8 cellular contexts compared by ENCODE assay signal in genomic region chr7:100705341-100705752, GRCh38. TPM values are rescaled to one million over a fixed set of nuclear protein-coding genes. Genes with fewer than 3 reads are reported as not detected.
DNase-seq lines count a peak whose midpoint lies in the region; ATAC-seq and TF ChIP-seq lines count a peak whose summit lies in the region.

No MANE protein-coding gene starts in this region.

- no peaks in the 10 kb centered on the region for H3K9me3 Mint-ChIP-seq in activated T-helper 17 cell treated with anti-CD3 and anti-CD28 coated beads, Interleukin-2, amount 50 U/mL, for 72 hours
- no peaks in the 10 kb centered on the region for H3K9me3 Mint-ChIP-seq in natural killer cell
- no peaks in the 10 kb centered on the region for H3K9me3 Mint-ChIP-seq in stimulated activated naive CD8-positive, alpha-beta T cell treated with anti-CD3 and anti-CD28 coated beads, Interleukin-15, Interleukin-2, amounts not matched to agents 100 ng/mL and 50 ng/mL, for 24 hours

- H3K36me3 Mint-ChIP-seq in activated T-helper 17 cell treated with anti-CD3 and anti-CD28 coated beads, Interleukin-2, amount 50 U/mL, for 72 hours (ENCODE audit: low read depth), result peaks cover 34% of the 10 kb centered on the region
- no peaks in the 10 kb centered on the region for H3K36me3 Mint-ChIP-seq in natural killer cell
- H3K36me3 Mint-ChIP-seq in stimulated activated naive CD8-positive, alpha-beta T cell treated with anti-CD3 and anti-CD28 coated beads, Interleukin-15, Interleukin-2, amounts not matched to agents 100 ng/mL and 50 ng/mL, for 24 hours (ENCODE audit: low read depth), result peaks cover 12% of the 10 kb centered on the region

- peak overlapping the region; percentile 95 for H3K4me3 Mint-ChIP-seq in activated T-helper 17 cell treated with anti-CD3 and anti-CD28 coated beads, Interleukin-2, amount 50 U/mL, for 72 hours
- H3K4me3 Mint-ChIP-seq in natural killer cell, result peak overlapping the region; percentile 98
- peak overlapping the region; percentile 95 for H3K4me3 Mint-ChIP-seq in stimulated activated naive CD8-positive, alpha-beta T cell treated with anti-CD3 and anti-CD28 coated beads, Interleukin-15, Interleukin-2, amounts not matched to agents 100 ng/mL and 50 ng/mL, for 24 hours

- peak overlapping the region; percentile 94 for H2AFZ ChIP-seq in PC-3 (ENCODE audit: low read length)

- POLR2A ChIA-PET in PC-3 (lab: Charles Lee; ENCODE audit: unreplicated experiment), result interaction anchor here (0.5 to 1.1 kb wide), 8 partner anchors 83 to 237 kb away, joined by 3 to 21 read pairs (median 4); partner anchors contain the start of genes EPHB4, MOSPD3 and SRRT

- no peaks in the 10 kb centered on the region for H3K27me3 Mint-ChIP-seq in activated T-helper 17 cell treated with anti-CD3 and anti-CD28 coated beads, Interleukin-2, amount 50 U/mL, for 72 hours
- H3K27me3 Mint-ChIP-seq in natural killer cell (ENCODE audit: low read depth in 2 of 2), result peaks cover 0 to 5% of the 10 kb centered on the region in 2 donors
- H3K27me3 Mint-ChIP-seq in stimulated activated naive CD8-positive, alpha-beta T cell treated with anti-CD3 and anti-CD28 coated beads, Interleukin-15, Interleukin-2, amounts not matched to agents 100 ng/mL and 50 ng/mL, for 24 hours, result no peaks in the 10 kb centered on the region

- H3K36me3 ChIP-seq in PC-3 (ENCODE audit: low read depth, low read length), result no peaks in the 10 kb centered on the region

- H3K9ac ChIP-seq in PC-3 (ENCODE audit: low read length), result peak overlapping the region; percentile 99

- ATAC-seq in GM21360 (IDR thresholded peaks at IDR 0.05; ENCODE audit: unreplicated experiment) (peak; percentile 44), PC-3 (peak; percentile 71), natural killer cell (peak; percentile 57 to 77 (median 61))
- ATAC-seq in activated T-helper 17 cell treated with anti-CD3 and anti-CD28 coated beads, Interleukin-2, amount 50 U/mL, for 72 hours (replicated peaks), result peak; percentile 65

- H3K9me3 ChIP-seq in PC-3 (ENCODE audit: low read length), result no peaks in the 10 kb centered on the region

- H3K4me1 Mint-ChIP-seq in activated T-helper 17 cell treated with anti-CD3 and anti-CD28 coated beads, Interleukin-2, amount 50 U/mL, for 72 hours, result peaks cover 6% of the 10 kb centered on the region
- H3K4me1 Mint-ChIP-seq in natural killer cell, result peaks cover 6 to 21% of the 10 kb centered on the region in 2 donors
- peaks cover 10% of the 10 kb centered on the region for H3K4me1 Mint-ChIP-seq in stimulated activated naive CD8-positive, alpha-beta T cell treated with anti-CD3 and anti-CD28 coated beads, Interleukin-15, Interleukin-2, amounts not matched to agents 100 ng/mL and 50 ng/mL, for 24 hours (ENCODE audit: low read depth)

- no peaks in the 10 kb centered on the region for H3K9me2 ChIP-seq in PC-3 (replicated peaks; ENCODE audit: low read length)

- peak overlapping the region; percentile 96 for H3K27ac Mint-ChIP-seq in activated T-helper 17 cell treated with anti-CD3 and anti-CD28 coated beads, Interleukin-2, amount 50 U/mL, for 72 hours
- H3K27ac Mint-ChIP-seq in natural killer cell, result peak overlapping the region; percentile 89 to 97
- peak overlapping the region; percentile 94 for H3K27ac Mint-ChIP-seq in stimulated activated naive CD8-positive, alpha-beta T cell treated with anti-CD3 and anti-CD28 coated beads, Interleukin-15, Interleukin-2, amounts not matched to agents 100 ng/mL and 50 ng/mL, for 24 hours

- peaks cover 27% of the 10 kb centered on the region for H3K79me2 ChIP-seq in PC-3 (ENCODE audit: low read length)

- H3K27ac ChIP-seq in PC-3 (ENCODE audit: low read length), result peak overlapping the region; percentile 58

- H3K4me2 ChIP-seq in PC-3 (ENCODE audit: low read length), result peak overlapping the region; percentile 96

- no peaks in the 10 kb centered on the region for H3K27me3 ChIP-seq in PC-3 (ENCODE audit: low read length)

- intact Hi-C loops in PC-3 (cut with micrococcal nuclease) (loop anchor here (1.0 to 5.0 kb wide), 3 partner anchors 20 to 147 kb away; partner anchors contain the start of genes EPHB4 and SLC12A9), natural killer cell (cut with micrococcal nuclease) (loop anchor here (1.0 to 2.0 kb wide), 2 partner anchors 20 to 145 kb away; no protein-coding TSS in a partner anchor)

- H3F3A ChIP-seq in PC-3 (ENCODE audit: low read length, unreplicated experiment), result no peaks in the 10 kb centered on the region

- CTCF ChIA-PET in PC-3 (lab: Charles Lee), result interaction anchor here (0.5 to 1.9 kb wide), 16 partner anchors 14 to 184 kb away, joined by 3 to 39 read pairs (median 5); partner anchors contain the start of genes EPHB4, FBXO24, SLC12A9 and UFSP1

- H4K20me1 ChIP-seq in PC-3 (ENCODE audit: low read length), result peaks cover 6% of the 10 kb centered on the region

- TSS peak; percentile 98 for BruUV-seq in PC-3 (replicated peaks; lab: Mats Ljungman, UMichigan)

- peak; percentile 89 for TF ChIP-seq CTCF in PC-3 (conservative IDR thresholded peaks at IDR 0.05; ENCODE audit: low read depth, low read length)
- TF ChIP-seq CTCF in natural killer cell (IDR thresholded peaks at IDR 0.05), result peak; percentile 99

- H3K4me1 ChIP-seq in PC-3 (ENCODE audit: insufficient read depth, low read length), result peaks cover 9% of the 10 kb centered on the region

- H3K4me3 ChIP-seq in PC-3 (ENCODE audit: low read length), result peak overlapping the region; percentile 96

- peak; percentile 93 for DNase-seq in DMS 273 (lab: John Stamatoyannopoulos, UW; ENCODE audit: unreplicated experiment)
- DNase-seq in HT1080 (ENCODE audit: low read depth), result peak; percentile 72
- DNase-seq in PC-3, result peak; percentile 68
- DNase-seq in fibroblast of peridontal ligament (ENCODE audit: extremely low read depth), result peak; percentile 62
- peak; percentile 81 for DNase-seq in natural killer cell

RNA-seq across cellular contexts. Expression of gene POP7, which starts 0.6 kb away (rescaled TPM):
- total RNA-seq in HT1080 (2014; rRNA removed; shearing (Covaris generic)), result 167 and 168 TPM in 2 replicates
- 42.8 and 59.8 TPM in 2 replicates for polyA plus RNA-seq in HT1080 (2015; cell fraction: cytosol; rRNA removed)
- polyA plus RNA-seq in HT1080 (2015; cell fraction: nucleus; rRNA removed), result 19.2 TPM in 2 replicates
- total RNA-seq in PC-3 (2014; rRNA removed) (151 and 154 TPM in 2 replicates), natural killer cell (10 to 100 TPM; 17.6 to 22.1 (median 17.6) TPM)
- 10 to 100 TPM; 29.6 to 68.9 TPM for total RNA-seq in activated T-helper 17 cell treated with anti-CD3 and anti-CD28 coated beads, Interleukin-2, amount 50 U/mL, for 72 hours

RNA-seq across cellular contexts. Expression of gene GIGYF1, which starts 11.3 kb away (rescaled TPM):
- total RNA-seq in HT1080 (2014; rRNA removed; shearing (Covaris generic)), result 11.9 and 13.8 TPM in 2 replicates
- polyA plus RNA-seq in HT1080 (2015; cell fraction: cytosol; rRNA removed), result 6.2 and 6.4 TPM in 2 replicates
- 71.1 and 87.8 TPM in 2 replicates for polyA plus RNA-seq in HT1080 (2015; cell fraction: nucleus; rRNA removed)
- 25.9 and 26.6 TPM in 2 replicates for total RNA-seq in PC-3 (2014; rRNA removed)
- total RNA-seq in activated T-helper 17 cell treated with anti-CD3 and anti-CD28 coated beads, Interleukin-2, amount 50 U/mL, for 72 hours, result 10 to 100 TPM; 40.2 to 53.1 TPM
- total RNA-seq in natural killer cell, result 100 to 1,000 TPM in 2 of 3 donors, 10 to 100 TPM in 1; 92.0 to 102 (median 101) TPM

RNA-seq across cellular contexts. Expression of gene EPO, which starts 14.9 kb away (rescaled TPM):
- total RNA-seq in HT1080 (2014; rRNA removed; shearing (Covaris generic)), result not detected in 2 replicates
- not detected in 2 replicates for polyA plus RNA-seq in HT1080 (2015; cell fraction: cytosol; rRNA removed)
- 0.09 and 0.10 TPM in 2 replicates for polyA plus RNA-seq in HT1080 (2015; cell fraction: nucleus; rRNA removed)
- not detected in 2 replicates for total RNA-seq in PC-3 (2014; rRNA removed)
- total RNA-seq in activated T-helper 17 cell treated with anti-CD3 and anti-CD28 coated beads, Interleukin-2, amount 50 U/mL, for 72 hours, result not detected
- not detected for total RNA-seq in natural killer cell

RNA-seq across cellular contexts. Expression of gene ZAN, which starts 28.0 kb away (rescaled TPM):
- total RNA-seq in HT1080 (2014; rRNA removed; shearing (Covaris generic)), result not detected in 2 replicates
- not detected in 2 replicates for polyA plus RNA-seq in HT1080 (2015; cell fraction: cytosol; rRNA removed)
- not detected in 2 replicates for polyA plus RNA-seq in HT1080 (2015; cell fraction: nucleus; rRNA removed)
- total RNA-seq in PC-3 (2014; rRNA removed), result not detected in 2 replicates
- total RNA-seq in activated T-helper 17 cell treated with anti-CD3 and anti-CD28 coated beads, Interleukin-2, amount 50 U/mL, for 72 hours, result not detected
- total RNA-seq in natural killer cell, result not detected

RNA-seq across cellular contexts. Expression of gene GNB2, which starts 31.8 kb away (rescaled TPM):
- 92.6 and 162 TPM in 2 replicates for total RNA-seq in HT1080 (2014; rRNA removed; shearing (Covaris generic))
- polyA plus RNA-seq in HT1080 (2015; cell fraction: cytosol; rRNA removed), result 227 and 261 TPM in 2 replicates
- polyA plus RNA-seq in HT1080 (2015; cell fraction: nucleus; rRNA removed), result 128 and 129 TPM in 2 replicates
- total RNA-seq in PC-3 (2014; rRNA removed) (164 and 227 TPM in 2 replicates), natural killer cell (100 to 1,000 TPM; 194 to 227 (median 212) TPM)
- 100 to 1,000 TPM; 181 to 271 TPM for total RNA-seq in activated T-helper 17 cell treated with anti-CD3 and anti-CD28 coated beads, Interleukin-2, amount 50 U/mL, for 72 hours

Comparison
In these comparisons a context has a peak if more than half of its experiments do, and no peak if none do; other contexts are left out.
1. Peak in every context shown above with its lines: DNase-seq, ATAC-seq, H3K4me3 ChIP-seq and H3K27ac ChIP-seq.